ENCODE assay signal across 2 cellular contexts in the genomic region with DNA sequence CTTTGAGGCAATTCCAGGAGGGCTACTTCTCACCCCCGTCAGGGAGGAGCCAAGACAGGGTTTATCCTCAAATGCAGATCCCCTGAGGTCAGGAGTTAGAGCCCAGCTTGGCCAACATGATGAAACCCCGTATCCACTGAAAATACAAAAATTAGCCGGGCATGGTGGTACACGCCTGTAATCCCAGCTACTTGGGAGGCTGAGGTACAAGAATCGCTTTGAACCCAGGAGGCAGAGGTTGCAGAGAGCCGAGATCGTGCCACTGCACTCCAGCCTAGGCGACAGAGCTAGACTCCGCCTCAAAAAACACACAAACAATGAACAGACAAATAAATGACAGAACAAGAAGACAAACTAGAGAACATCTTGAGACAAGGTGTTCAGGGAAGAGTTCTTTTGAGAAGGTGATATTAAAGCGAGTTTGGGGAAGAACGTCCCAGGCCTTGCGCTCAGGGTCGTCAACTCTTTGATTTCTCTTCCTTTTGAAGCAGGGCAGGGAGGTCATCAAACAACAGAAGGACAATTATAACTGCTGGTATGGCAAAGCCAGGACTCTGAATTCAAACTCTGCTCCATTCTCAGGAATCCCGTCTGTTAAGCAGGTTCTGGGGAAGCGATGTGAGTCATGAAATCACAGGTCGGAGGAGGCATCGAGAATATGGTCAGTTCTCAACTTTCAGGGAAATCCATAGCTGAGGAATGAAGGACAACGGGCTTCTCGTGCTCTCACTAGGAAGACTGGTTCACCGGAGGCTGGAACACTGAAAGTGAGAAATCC.
TF ChIP-seq lines count a peak whose summit lies in the region.

No MANE protein-coding gene starts in this region.

TF ChIP-seq in H1, 55 proteins besides CTCF, POLR2A, EP300 and RAD21:
- TF ChIP-seq SP4 (IDR thresholded peaks at IDR 0.05; ENCODE audit: low read length) = no peak
- TF ChIP-seq CBX8 (IDR thresholded peaks at IDR 0.05; ENCODE audit: borderline replicate concordance, low read depth, low read length) = no peak
- TF ChIP-seq BACH1 (IDR thresholded peaks at IDR 0.05; ENCODE audit: low read length) = no peak
- TF ChIP-seq SP1 (IDR thresholded peaks at IDR 0.05; ENCODE audit: low read depth, low read length) = no peak

TF ChIP-seq in neural cell, 6 proteins besides CTCF, POLR2A, EP300 and RAD21:
- TF ChIP-seq MXI1 (conservative IDR thresholded peaks at IDR 0.05; ENCODE audit: poor library complexity, severe bottlenecking) (no peak), SMC3 (conservative IDR thresholded peaks at IDR 0.05; ENCODE audit: poor library complexity) (no peak), POLR2AphosphoS5 (IDR thresholded peaks at IDR 0.05) (no peak), EZH2 (IDR thresholded peaks at IDR 0.05; ENCODE audit: borderline replicate concordance, insufficient read depth, low read length, poor library complexity, severe bottlenecking) (no peak), TAF1 (IDR thresholded peaks at IDR 0.05; ENCODE audit: low read depth) (no peak)
- TF ChIP-seq, protein P1, sequence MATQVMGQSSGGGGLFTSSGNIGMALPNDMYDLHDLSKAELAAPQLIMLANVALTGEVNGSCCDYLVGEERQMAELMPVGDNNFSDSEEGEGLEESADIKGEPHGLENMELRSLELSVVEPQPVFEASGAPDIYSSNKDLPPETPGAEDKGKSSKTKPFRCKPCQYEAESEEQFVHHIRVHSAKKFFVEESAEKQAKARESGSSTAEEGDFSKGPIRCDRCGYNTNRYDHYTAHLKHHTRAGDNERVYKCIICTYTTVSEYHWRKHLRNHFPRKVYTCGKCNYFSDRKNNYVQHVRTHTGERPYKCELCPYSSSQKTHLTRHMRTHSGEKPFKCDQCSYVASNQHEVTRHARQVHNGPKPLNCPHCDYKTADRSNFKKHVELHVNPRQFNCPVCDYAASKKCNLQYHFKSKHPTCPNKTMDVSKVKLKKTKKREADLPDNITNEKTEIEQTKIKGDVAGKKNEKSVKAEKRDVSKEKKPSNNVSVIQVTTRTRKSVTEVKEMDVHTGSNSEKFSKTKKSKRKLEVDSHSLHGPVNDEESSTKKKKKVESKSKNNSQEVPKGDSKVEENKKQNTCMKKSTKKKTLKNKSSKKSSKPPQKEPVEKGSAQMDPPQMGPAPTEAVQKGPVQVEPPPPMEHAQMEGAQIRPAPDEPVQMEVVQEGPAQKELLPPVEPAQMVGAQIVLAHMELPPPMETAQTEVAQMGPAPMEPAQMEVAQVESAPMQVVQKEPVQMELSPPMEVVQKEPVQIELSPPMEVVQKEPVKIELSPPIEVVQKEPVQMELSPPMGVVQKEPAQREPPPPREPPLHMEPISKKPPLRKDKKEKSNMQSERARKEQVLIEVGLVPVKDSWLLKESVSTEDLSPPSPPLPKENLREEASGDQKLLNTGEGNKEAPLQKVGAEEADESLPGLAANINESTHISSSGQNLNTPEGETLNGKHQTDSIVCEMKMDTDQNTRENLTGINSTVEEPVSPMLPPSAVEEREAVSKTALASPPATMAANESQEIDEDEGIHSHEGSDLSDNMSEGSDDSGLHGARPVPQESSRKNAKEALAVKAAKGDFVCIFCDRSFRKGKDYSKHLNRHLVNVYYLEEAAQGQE (IDR thresholded peaks at IDR 0.05; ENCODE audit: borderline replicate concordance) = no peak
TF ChIP-seq in neural cell: peak in this region for 0.
